ENCODE assay signal across 8 cellular contexts in the genomic region with DNA sequence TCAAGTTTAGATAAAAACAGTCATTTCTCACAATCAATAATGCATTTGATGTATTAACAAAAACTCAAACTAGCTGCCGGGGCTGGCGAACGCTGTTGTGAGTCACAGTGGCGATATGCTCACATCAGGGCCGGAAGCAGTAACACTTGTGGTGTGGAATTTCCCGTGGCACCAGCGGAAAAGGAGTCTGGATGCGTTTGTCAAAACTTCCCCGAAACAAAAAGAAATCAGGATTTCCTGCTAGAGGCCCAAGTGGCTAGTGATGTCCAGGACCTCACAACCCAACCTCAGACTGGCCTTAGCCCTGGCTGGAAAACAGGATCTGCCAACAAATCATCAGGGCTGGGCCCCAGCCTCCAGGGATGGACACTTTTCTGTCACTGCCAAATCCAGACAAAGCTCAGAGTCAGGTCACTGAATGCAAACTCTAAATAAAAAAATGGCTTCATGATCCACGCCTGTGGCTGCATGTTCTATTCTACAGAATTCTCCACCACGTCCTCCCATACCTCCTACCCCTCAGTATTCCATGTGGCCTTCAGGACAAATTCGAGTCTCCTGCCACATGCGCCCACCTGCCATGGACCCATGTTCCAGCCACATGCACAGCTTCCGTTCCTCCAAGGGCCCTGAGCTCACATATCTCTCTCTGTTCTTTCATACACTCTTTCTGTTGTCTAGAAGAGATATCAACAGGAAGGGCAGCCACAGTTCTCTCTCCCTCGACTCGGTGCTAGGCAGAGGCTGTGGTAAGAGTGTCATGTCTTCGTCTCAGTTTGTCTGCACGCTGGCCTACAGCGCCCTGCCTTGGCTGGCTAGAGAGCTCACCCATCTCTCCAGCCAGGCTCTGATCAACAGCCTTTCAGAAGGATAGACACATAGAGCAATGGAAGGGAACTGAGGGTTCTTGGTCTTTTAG. TPM values are rescaled to one million over a fixed set of nuclear protein-coding genes. Genes with fewer than 3 reads are reported as not detected.
DNase-seq lines count a peak whose midpoint lies in the region; ATAC-seq lines count a peak whose summit lies in the region.

No MANE protein-coding gene starts in this region.

- ATAC-seq in left cardiac atrium = peak; percentile 27 to 56
- no peak for ATAC-seq in GM21576 (IDR thresholded peaks at IDR 0.05; ENCODE audit: unreplicated experiment)
- ATAC-seq in GM18909 (IDR thresholded peaks at IDR 0.05; ENCODE audit: poor library complexity, unreplicated experiment) = no peak

- DNase-seq in Jurkat, Clone E6-1 (ENCODE audit: low read depth, low spot score) = peak; percentile 55
- peak; percentile 72 for DNase-seq in activated T-cell treated with anti-CD3 and anti-CD28 coated beads for 24 hours (ENCODE audit: low read depth)
- peak; percentile 81 for DNase-seq in left cardiac atrium
- peak; percentile 50 to 74 (median 60) for DNase-seq in stimulated activated CD4-positive, alpha-beta T cell treated with anti-CD3 and anti-CD28 coated beads, TNF-alpha, amount 100 ng/mL, for 1 hour (ENCODE audit: low read depth in 3 of 3, low spot score in 1 of 3)
- no peak for DNase-seq in occipital lobe (lab: John Stamatoyannopoulos, UW)
- DNase-seq in HCEC 1CT = no peak

- H3K4me3 ChIP-seq in Jurkat, Clone E6-1 (ENCODE audit: low read length) = no peak overlapping the region

- intact Hi-C loops in left cardiac atrium (cut with DNase I) = no loop called here

RNA-seq across cellular contexts. Expression of a gene that starts 35.4 kb away (rescaled TPM):
- 8.3 TPM for polyA plus RNA-seq in Jurkat, Clone E6-1 (2012; ENCODE audit: insufficient read depth, insufficient read length)
- total RNA-seq in left cardiac atrium = 10 to 100 TPM; 34.0 to 42.1 TPM
- total RNA-seq in occipital lobe = 2.2 TPM

RNA-seq across cellular contexts. Expression of a gene that starts 43.1 kb away (rescaled TPM):
- polyA plus RNA-seq in Jurkat, Clone E6-1 (2012; ENCODE audit: insufficient read depth, insufficient read length) = not detected
- total RNA-seq in left cardiac atrium (1 to 10 TPM; 1.7 to 2.5 TPM), occipital lobe (0.16 TPM)

Comparison
In these comparisons a context has a peak if more than half of its experiments do, and no peak if none do; other contexts are left out.
1. DNase-seq: peak in Jurkat, Clone E6-1 (single experiment), activated T-cell treated with anti-CD3 and anti-CD28 coated beads for 24 hours (single experiment), left cardiac atrium (single experiment) and stimulated activated CD4-positive, alpha-beta T cell treated with anti-CD3 and anti-CD28 coated beads, TNF-alpha, amount 100 ng/mL, for 1 hour (3 of 3); none in occipital lobe (single experiment) and HCEC 1CT (single experiment).
2. ATAC-seq: peak in left cardiac atrium (2 of 2); none in GM21576 (single experiment) and GM18909 (single experiment).
3. RNA of a gene that starts 35.4 kb away (total RNA-seq): 34.0 to 42.1 TPM in left cardiac atrium; 2.2 TPM in occipital lobe (single experiment); every median in the first group is over 10 times any median in the second.